In genomic region chr1:50969611-50970507, GRCh38 we compare ENCODE assay signal across 1 cellular context.
A peak's percentile ranks its signal among the peaks of the same experiment; 100 is the strongest.
TF ChIP-seq lines count a peak whose summit lies in the region.

Gene CDKN2C, plus strand, starts transcription at chr1:50970245. Its CDS starts 124 bp downstream, at chr1:50970369.

TF ChIP-seq in K562, 482 proteins besides CTCF, POLR2A, EP300 and RAD21 (continued from another document):
- TF ChIP-seq, protein P1, sequence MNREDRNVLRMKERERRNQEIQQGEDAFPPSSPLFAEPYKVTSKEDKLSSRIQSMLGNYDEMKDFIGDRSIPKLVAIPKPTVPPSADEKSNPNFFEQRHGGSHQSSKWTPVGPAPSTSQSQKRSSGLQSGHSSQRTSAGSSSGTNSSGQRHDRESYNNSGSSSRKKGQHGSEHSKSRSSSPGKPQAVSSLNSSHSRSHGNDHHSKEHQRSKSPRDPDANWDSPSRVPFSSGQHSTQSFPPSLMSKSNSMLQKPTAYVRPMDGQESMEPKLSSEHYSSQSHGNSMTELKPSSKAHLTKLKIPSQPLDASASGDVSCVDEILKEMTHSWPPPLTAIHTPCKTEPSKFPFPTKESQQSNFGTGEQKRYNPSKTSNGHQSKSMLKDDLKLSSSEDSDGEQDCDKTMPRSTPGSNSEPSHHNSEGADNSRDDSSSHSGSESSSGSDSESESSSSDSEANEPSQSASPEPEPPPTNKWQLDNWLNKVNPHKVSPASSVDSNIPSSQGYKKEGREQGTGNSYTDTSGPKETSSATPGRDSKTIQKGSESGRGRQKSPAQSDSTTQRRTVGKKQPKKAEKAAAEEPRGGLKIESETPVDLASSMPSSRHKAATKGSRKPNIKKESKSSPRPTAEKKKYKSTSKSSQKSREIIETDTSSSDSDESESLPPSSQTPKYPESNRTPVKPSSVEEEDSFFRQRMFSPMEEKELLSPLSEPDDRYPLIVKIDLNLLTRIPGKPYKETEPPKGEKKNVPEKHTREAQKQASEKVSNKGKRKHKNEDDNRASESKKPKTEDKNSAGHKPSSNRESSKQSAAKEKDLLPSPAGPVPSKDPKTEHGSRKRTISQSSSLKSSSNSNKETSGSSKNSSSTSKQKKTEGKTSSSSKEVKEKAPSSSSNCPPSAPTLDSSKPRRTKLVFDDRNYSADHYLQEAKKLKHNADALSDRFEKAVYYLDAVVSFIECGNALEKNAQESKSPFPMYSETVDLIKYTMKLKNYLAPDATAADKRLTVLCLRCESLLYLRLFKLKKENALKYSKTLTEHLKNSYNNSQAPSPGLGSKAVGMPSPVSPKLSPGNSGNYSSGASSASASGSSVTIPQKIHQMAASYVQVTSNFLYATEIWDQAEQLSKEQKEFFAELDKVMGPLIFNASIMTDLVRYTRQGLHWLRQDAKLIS (CRISPR knock-in tag; IDR thresholded peaks at IDR 0.05), result 0 out of 2 replicates have a peak, but pooled peaks have one; percentile 68
- no peak for TF ChIP-seq BMI1 (IDR thresholded peaks at IDR 0.05; ENCODE audit: low read length)
